In the genomic region with DNA sequence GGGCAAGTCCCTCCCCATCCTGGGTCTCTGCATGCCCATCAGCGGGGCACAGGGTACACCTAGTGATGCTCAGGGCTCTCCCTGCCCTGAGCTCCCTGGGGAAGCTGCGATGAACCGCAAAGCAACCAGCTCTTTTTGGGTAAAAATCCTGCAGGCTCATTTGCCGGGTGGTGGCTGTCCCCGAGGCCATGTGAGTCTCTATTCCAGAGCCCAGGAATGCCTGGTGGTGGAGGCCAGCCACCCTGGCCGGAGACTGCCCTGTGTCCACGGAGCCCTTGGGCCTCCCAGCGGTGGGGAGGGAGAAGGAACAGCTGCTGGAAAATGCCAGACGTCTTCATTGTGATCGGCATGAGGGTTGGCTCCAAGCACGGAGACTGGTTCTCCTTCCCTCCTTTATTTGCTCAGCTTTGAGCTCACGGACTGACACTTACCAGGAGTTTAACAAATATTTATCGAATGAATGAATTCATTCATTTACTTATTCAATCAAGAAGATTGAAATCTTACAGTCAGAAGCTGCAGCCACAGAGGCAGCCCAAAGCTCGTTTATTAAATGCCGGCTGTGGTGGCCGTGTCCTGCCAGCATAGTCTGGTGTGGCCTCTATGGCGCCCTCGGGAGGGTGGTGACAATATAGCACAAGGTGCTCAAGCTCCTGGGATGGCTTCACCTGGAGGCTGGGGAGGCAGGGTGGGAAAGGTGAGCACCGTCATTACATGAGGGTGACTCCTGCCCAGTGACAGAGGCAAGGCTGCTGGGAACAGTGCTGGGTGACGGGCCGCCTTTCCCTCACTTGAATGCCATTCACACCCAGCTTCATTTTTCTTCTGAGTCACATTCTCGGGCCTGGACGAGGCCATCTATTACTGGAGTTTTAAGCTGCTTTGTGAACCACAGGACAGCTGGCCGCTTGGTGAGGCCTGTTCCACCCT, we compare ENCODE assay signal across 8 cellular contexts. TPM values are rescaled to one million over a fixed set of nuclear protein-coding genes. Genes with fewer than 3 reads are reported as not detected.
DNase-seq lines count a peak whose midpoint lies in the region; ATAC-seq, FAIRE-seq and TF ChIP-seq lines count a peak whose summit lies in the region.

No MANE protein-coding gene starts in this region.

- no peaks in the 10 kb centered on the region for H3K79me2 ChIP-seq in K562 (ENCODE audit: control insufficient read depth, insufficient read depth, low read length)

- DNase-seq in DMS53 treated with DMSO at 0.1 percent for 48 hours (lab: John Stamatoyannopoulos, UW; ENCODE audit: unreplicated experiment), result peak; percentile 44
- peak; percentile 59 to 68 (median 64) for DNase-seq in K562 (ENCODE audit: extremely low read depth in 1 of 4, low spot score in 3 of 4)
- peak in 1 of 2 donors; percentile 73 for DNase-seq in left lung
- DNase-seq in aorta, result peak; percentile 80 to 85
- DNase-seq in NCI-H1105 (lab: John Stamatoyannopoulos, UW), result no peak
- no peak for DNase-seq in NCI-H774 (lab: John Stamatoyannopoulos, UW)

- H3K27ac ChIP-seq in K562 (ENCODE audit: extremely low read depth, low read depth, low read length), result no peak overlapping the region
- H3K27ac ChIP-seq in left lung, result peak overlapping the region; percentile 48 to 53
- peak overlapping the region; percentile 16 to 86 for H3K27ac ChIP-seq in aorta (ENCODE audit: low read depth in 1 of 2, low read length in 2 of 2)

- intact Hi-C loops in K562 (cut with micrococcal nuclease), result loop anchor here (1.0 to 5.0 kb wide), 2 partner anchors 21 to 109 kb away; no protein-coding TSS in a partner anchor
- intact Hi-C loops in left lung (cut with DNase I), result no loop called here
- intact Hi-C loops in aorta (cut with DNase I), result loop anchor here in 1 of 2 donors (1.0 to 2.0 kb wide), 2 partner anchors 30 to 80 kb away; no protein-coding TSS in a partner anchor

- H4K20me1 ChIP-seq in K562 (replicated peaks; ENCODE audit: control insufficient read depth, insufficient read depth, low read length), result no peaks in the 10 kb centered on the region; the same call in 1 of the 2 replicates

- no peak overlapping the region for H3K4me2 ChIP-seq in K562 (ENCODE audit: insufficient read depth, low read length)

- TF ChIP-seq EP300 in K562 (IDR thresholded peaks at IDR 0.05; ENCODE audit: low read length), result no peak

- POLR2A ChIA-PET in K562 (lab: Yijun Ruan, JAX), result interaction anchor here (0.6 to 1.2 kb wide), 9 partner anchors 8 to 166 kb away, joined by 3 to 6 read pairs (median 3); no protein-coding TSS in a partner anchor

- H3K4me3 ChIP-seq in K562 (no peak overlapping the region), left lung (no peak overlapping the region), aorta (ENCODE audit: low read length in 2 of 2) (no peak overlapping the region)

- in situ Hi-C loops in K562 (cut with MboI), result no loop called here

- TF ChIP-seq CTCF in LNCAP (IDR thresholded peaks at IDR 0.05) (peak; percentile 44; the same call in 1 of the 2 replicates), K562 (IDR thresholded peaks at IDR 0.05 in 2 of 3, conservative IDR thresholded peaks at IDR 0.05 in 1 of 3; ENCODE audit: insufficient read depth in 2 of 3, low read depth in 1 of 3, low read length in 3 of 3) (peak; percentile 63 to 71 (median 70)), left lung (IDR thresholded peaks at IDR 0.05) (peak; percentile 25 to 32)

- no peak overlapping the region for H2AFZ ChIP-seq in K562 (ENCODE audit: low read depth, low read length)

- H3K27me3 ChIP-seq in K562 (ENCODE audit: control insufficient read depth in 2 of 2, insufficient read depth in 2 of 2, low read length in 2 of 2) (peaks cover 25 to 78% of the 10 kb centered on the region in 2 experiments), left lung (peaks cover 0 to 33% of the 10 kb centered on the region in 2 donors), aorta (ENCODE audit: control insufficient read depth in 1 of 2, insufficient read depth in 2 of 2, low read length in 1 of 2) (no peaks in the 10 kb centered on the region)

- FAIRE-seq in K562 (lab: Jason Lieb, UNC), result peak; percentile 75

- H3K9ac ChIP-seq in K562 (ENCODE audit: insufficient read depth in 1 of 2, low read depth in 2 of 2, low read length in 2 of 2), result peak overlapping the region in 1 of 2 experiments; percentile 64; a peak in 1 of 4 replicates

- no peaks in the 10 kb centered on the region for H3K9me3 ChIP-seq in K562 (replicated peaks; ENCODE audit: control insufficient read depth, insufficient read depth, low read depth, low read length)
- no peaks in the 10 kb centered on the region for H3K9me3 ChIP-seq in left lung
- H3K9me3 ChIP-seq in aorta (ENCODE audit: control insufficient read depth, low read length), result no peaks in the 10 kb centered on the region

- ATAC-seq in K562 (peak; percentile 90), left lung (peak; percentile 95), aorta (ENCODE audit: low FRiP score) (peak; percentile 85), GM19351 (IDR thresholded peaks at IDR 0.05; ENCODE audit: unreplicated experiment) (no peak)

- TF ChIP-seq POLR2A in K562 (conservative IDR thresholded peaks at IDR 0.05), result no peak

- peaks cover 0 to 7% of the 10 kb centered on the region in 2 experiments; a peak in 4 of 5 replicates for H3K4me1 ChIP-seq in K562 (replicated peaks in 1 of 2; ENCODE audit: control insufficient read depth in 2 of 2, insufficient read depth in 2 of 2, low read length in 2 of 2)
- H3K4me1 ChIP-seq in left lung, result peaks cover 12 to 13% of the 10 kb centered on the region in 2 donors
- no peaks in the 10 kb centered on the region for H3K4me1 ChIP-seq in aorta (ENCODE audit: control insufficient read depth in 1 of 2, insufficient read depth in 2 of 2, low read length in 2 of 2)

- H3K36me3 ChIP-seq in K562 (ENCODE audit: control insufficient read depth, insufficient read depth, low read length), result no peaks in the 10 kb centered on the region
- no peaks in the 10 kb centered on the region for H3K36me3 ChIP-seq in left lung
- no peaks in the 10 kb centered on the region for H3K36me3 ChIP-seq in aorta (ENCODE audit: control insufficient read depth in 1 of 2, insufficient read depth in 2 of 2, low read length in 1 of 2)

- CTCF ChIA-PET in K562 (lab: Yijun Ruan, JAX; ENCODE audit: low intra/inter-chr PET ratio), result interaction anchor here (0.6 to 0.8 kb wide), 2 partner anchors 110 to 131 kb away, joined by 4 read pairs; no protein-coding TSS in a partner anchor

- 6% methylated on average over 24 of the region's 24 CpGs for WGBS in K562 (ENCODE audit: insufficient coverage, low coverage, missing lambda C conversion rate)
- 20 to 26% methylated on average over 24 of the region's 24 CpGs for WGBS in aorta, 2 donors

- no TSS peak for BruUV-seq in K562 (replicated peaks; lab: Mats Ljungman, UMichigan)

- H3K9me1 ChIP-seq in K562 (ENCODE audit: control insufficient read depth, insufficient read depth, low read length), result no peaks in the 10 kb centered on the region

- peak in 1 of 2 experiments; percentile 49; a peak in 2 of 4 replicates for TF ChIP-seq RAD21 in K562 (CRISPR knock-in tag; conservative IDR thresholded peaks at IDR 0.05 in 1 of 2, IDR thresholded peaks at IDR 0.05 in 1 of 2)

TF ChIP-seq in K562, 482 proteins besides CTCF, POLR2A, EP300 and RAD21 (continues in another document):
- 0 out of 2 replicates have a peak, but pooled peaks have one; percentile 19 for TF ChIP-seq ZEB2 (IDR thresholded peaks at IDR 0.05)
- TF ChIP-seq, protein P1, sequence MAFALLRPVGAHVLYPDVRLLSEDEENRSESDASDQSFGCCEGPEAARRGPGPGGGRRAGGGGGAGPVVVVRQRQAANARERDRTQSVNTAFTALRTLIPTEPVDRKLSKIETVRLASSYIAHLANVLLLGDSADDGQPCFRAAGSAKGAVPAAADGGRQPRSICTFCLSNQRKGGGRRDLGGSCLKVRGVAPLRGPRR (CRISPR knock-in tag; IDR thresholded peaks at IDR 0.05), result no peak
- TF ChIP-seq OTX1 (CRISPR knock-in tag; IDR thresholded peaks at IDR 0.05), result no peak
- peak in 1 of 2 experiments; percentile 75; a peak in 1 of 4 replicates for TF ChIP-seq SRF (CRISPR knock-in tag; IDR thresholded peaks at IDR 0.05)
- 0 out of 2 replicates have a peak, but pooled peaks have one; percentile 23 for TF ChIP-seq CTBP1 (IDR thresholded peaks at IDR 0.05; ENCODE audit: borderline replicate concordance)
- TF ChIP-seq SMC3 (conservative IDR thresholded peaks at IDR 0.05; ENCODE audit: insufficient read depth, low read depth, low read length), result 0 out of 2 replicates have a peak, but pooled peaks have one; percentile 7
- peak; percentile 47; the same call in 1 of the 2 replicates for TF ChIP-seq L3MBTL2 (IDR thresholded peaks at IDR 0.05)
- TF ChIP-seq, protein P2, sequence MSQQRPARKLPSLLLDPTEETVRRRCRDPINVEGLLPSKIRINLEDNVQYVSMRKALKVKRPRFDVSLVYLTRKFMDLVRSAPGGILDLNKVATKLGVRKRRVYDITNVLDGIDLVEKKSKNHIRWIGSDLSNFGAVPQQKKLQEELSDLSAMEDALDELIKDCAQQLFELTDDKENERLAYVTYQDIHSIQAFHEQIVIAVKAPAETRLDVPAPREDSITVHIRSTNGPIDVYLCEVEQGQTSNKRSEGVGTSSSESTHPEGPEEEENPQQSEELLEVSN (IDR thresholded peaks at IDR 0.05; ENCODE audit: borderline replicate concordance in 1 of 2, extremely low read depth in 1 of 2, insufficient read depth in 1 of 2, insufficient read length in 1 of 2, low read depth in 1 of 2, low read length in 1 of 2, poor library complexity in 1 of 2, severe bottlenecking in 1 of 2), result peak in 1 of 2 experiments; percentile 29

RNA-seq across cellular contexts. Expression of a gene that starts 31.1 kb away (rescaled TPM):
- 0.07 TPM in 1 of 2 replicates, not detected in the other for total RNA-seq in K562 (2011; cell fraction: chromatin; rRNA removed; ENCODE audit: low replicate concordance)
- 0.17 TPM in 1 of 2 replicates, not detected in the other for total RNA-seq in K562 (2011; cell fraction: nucleolus; rRNA removed)
- total RNA-seq in K562 (2011; cell fraction: nucleoplasm; rRNA removed), result not detected in 2 replicates
- total RNA-seq in K562 (2014; rRNA removed) (not detected in 2 replicates), K562 (2014; rRNA removed; fragmentation: Illumina TruSeq; extraction: Trizol) (not detected in 2 replicates), K562 (2015; rRNA removed; fragmentation: Illumina TruSeq; extraction: Trizol) (not detected in 2 replicates), K562 (2021) (0.07 TPM in 1 of 2 replicates, not detected in the other), left lung (under 1 TPM in 1 of 2 donors, not detected in 1; 0.06 TPM), aorta (under 1 TPM; 0.21 to 0.26 TPM)
- polyA plus RNA-seq in K562 (2011; rRNA removed) (0.04 TPM in 1 of 2 replicates, not detected in the other), K562 (2014; fragmentation: Illumina TruSeq; extraction: Trizol) (not detected in 2 replicates), K562 (2014; fragmentation: Nextera tagmentation; extraction: Ambion mirVana) (not detected), K562 (2014; rRNA removed) (0.01 TPM in 1 of 2 replicates, not detected in the other), aorta (not detected)
- polyA plus RNA-seq in K562 (2011; cell fraction: cytosol; rRNA removed), result 0.03 TPM in 1 of 2 replicates, not detected in the other
- not detected in 2 replicates for polyA plus RNA-seq in K562 (2011; cell fraction: nucleus; rRNA removed)
- polyA plus RNA-seq in K562 (2012), result 0.04 and 0.07 TPM in 2 replicates
- not detected in 2 replicates for polyA minus RNA-seq in K562 (2011; rRNA and poly(A)+ RNA removed)
- not detected in 2 replicates for polyA minus RNA-seq in K562 (2011; cell fraction: cytosol; rRNA and poly(A)+ RNA removed)
- not detected in 2 replicates for polyA minus RNA-seq in K562 (2011; cell fraction: nucleus; rRNA and poly(A)+ RNA removed)

Comparison
In these comparisons a context has a peak if more than half of its experiments do, and no peak if none do; other contexts are left out.
1. DNase-seq: peak in DMS53 treated with DMSO at 0.1 percent for 48 hours (single experiment), K562 (4 of 4) and aorta (2 of 2); none in NCI-H1105 (single experiment) and NCI-H774 (single experiment).
2. Peak in every context shown above with its lines, with median percentiles within 50 percentile points of each other: CTCF ChIP-seq.